8 cellular contexts compared by ENCODE assay signal in the genomic region with DNA sequence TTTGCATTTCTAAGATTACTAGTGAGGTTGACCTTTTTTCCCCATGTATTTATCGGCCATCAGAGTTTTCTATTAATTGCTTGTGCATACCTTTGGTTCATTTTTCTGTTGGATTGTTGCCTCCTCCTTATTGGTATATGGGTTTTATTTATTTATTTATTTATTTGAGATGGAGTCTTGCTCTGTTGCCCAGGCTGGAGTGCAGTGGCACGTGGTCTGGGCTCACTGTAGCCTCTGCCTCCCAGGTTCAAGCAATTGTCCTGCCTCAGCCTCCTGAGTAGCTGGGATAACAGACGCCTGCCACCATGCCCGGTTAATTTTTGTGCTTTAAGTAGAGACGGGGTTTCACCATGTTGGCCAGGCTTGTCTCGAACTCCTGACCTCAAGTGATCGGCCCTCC. TPM values are rescaled to one million over a fixed set of nuclear protein-coding genes. Genes with fewer than 3 reads are reported as not detected.
A peak's percentile ranks its signal among the peaks of the same experiment; 100 is the strongest.
DNase-seq lines count a peak whose midpoint lies in the region; ATAC-seq, FAIRE-seq and TF ChIP-seq lines count a peak whose summit lies in the region.
"Not testable (repeated sequence)": the region's sequence is repeated elsewhere in the genome, so short reads cannot be mapped to it uniquely, and the experiment has no call there.

No MANE protein-coding gene starts in this region.

- H3K4me3 ChIP-seq in A549; CD8-positive, alpha-beta memory T cell (ENCODE audit: low read length); Loucy (ENCODE audit: low read length, poor library complexity, severe bottlenecking); smooth muscle cell: not testable (repeated sequence)

- H3K9me2 ChIP-seq in Loucy (replicated peaks; ENCODE audit: low read depth, low read length): not testable (repeated sequence)

- CTCF ChIA-PET in A549 (lab: Yijun Ruan, JAX): interaction anchor here (1.0 kb wide), 1 partner anchor 16 kb away, joined by 3 read pairs; no protein-coding TSS in a partner anchor
- CTCF ChIA-PET in CD8-positive, alpha-beta memory T cell (lab: Charles Lee): not testable (repeated sequence)

- not testable (repeated sequence) for TF ChIP-seq CTCF in A549 (IDR thresholded peaks at IDR 0.05); Loucy (conservative IDR thresholded peaks at IDR 0.05; ENCODE audit: low read length); smooth muscle cell (IDR thresholded peaks at IDR 0.05; ENCODE audit: borderline replicate concordance, insufficient read depth, poor library complexity, severe bottlenecking)

- H3K4me3 Mint-ChIP-seq in CD8-positive, alpha-beta memory T cell: peak overlapping the region; percentile 10 to 72 (median 46)
- not testable (repeated sequence) for H3K4me3 Mint-ChIP-seq in activated CD4-positive, alpha-beta T cell treated with anti-CD3 and anti-CD28 coated beads, Interleukin-2, amount 10 ng/mL, durations not matched to agents 24 days and 14 days; memory B cell
- peak overlapping the region; percentile 53 for H3K4me3 Mint-ChIP-seq in activated T-helper 17 cell treated with anti-CD3 and anti-CD28 coated beads, Interleukin-2, amount 50 U/mL, for 72 hours
- peak overlapping the region; percentile 70 for H3K4me3 Mint-ChIP-seq in central memory CD8-positive, alpha-beta T cell

- peaks cover 87 to 96% (median 89%) of the 10 kb centered on the region in 3 donors for H3K4me1 Mint-ChIP-seq in CD8-positive, alpha-beta memory T cell
- H3K4me1 Mint-ChIP-seq in activated CD4-positive, alpha-beta T cell treated with anti-CD3 and anti-CD28 coated beads, Interleukin-2, amount 10 ng/mL, durations not matched to agents 24 days and 14 days: peaks cover 31% of the 10 kb centered on the region
- peaks cover 35% of the 10 kb centered on the region for H3K4me1 Mint-ChIP-seq in activated T-helper 17 cell treated with anti-CD3 and anti-CD28 coated beads, Interleukin-2, amount 50 U/mL, for 72 hours
- peaks cover 48% of the 10 kb centered on the region for H3K4me1 Mint-ChIP-seq in central memory CD8-positive, alpha-beta T cell
- peaks cover 38% of the 10 kb centered on the region for H3K4me1 Mint-ChIP-seq in memory B cell

- intact Hi-C loops in activated CD4-positive, alpha-beta T cell treated with anti-CD3 and anti-CD28 coated beads, Interleukin-2, amount 10 ng/mL, durations not matched to agents 24 days and 14 days (cut with micrococcal nuclease): loop anchor here (10.0 kb wide), 1 partner anchor 319 kb away; no protein-coding TSS in a partner anchor

- H3K27me3 Mint-ChIP-seq in CD8-positive, alpha-beta memory T cell; activated CD4-positive, alpha-beta T cell treated with anti-CD3 and anti-CD28 coated beads, Interleukin-2, amount 10 ng/mL, durations not matched to agents 24 days and 14 days; activated T-helper 17 cell treated with anti-CD3 and anti-CD28 coated beads, Interleukin-2, amount 50 U/mL, for 72 hours; central memory CD8-positive, alpha-beta T cell; memory B cell: not testable (repeated sequence)

- peaks cover 0 to 34% (median 11%) of the 10 kb centered on the region in 3 donors for H3K36me3 Mint-ChIP-seq in CD8-positive, alpha-beta memory T cell
- H3K36me3 Mint-ChIP-seq in activated CD4-positive, alpha-beta T cell treated with anti-CD3 and anti-CD28 coated beads, Interleukin-2, amount 10 ng/mL, durations not matched to agents 24 days and 14 days (ENCODE audit: low read depth): peaks cover 34% of the 10 kb centered on the region
- peaks cover 83% of the 10 kb centered on the region for H3K36me3 Mint-ChIP-seq in activated T-helper 17 cell treated with anti-CD3 and anti-CD28 coated beads, Interleukin-2, amount 50 U/mL, for 72 hours (ENCODE audit: low read depth)
- H3K36me3 Mint-ChIP-seq in central memory CD8-positive, alpha-beta T cell (ENCODE audit: insufficient read depth): peaks cover 19% of the 10 kb centered on the region
- H3K36me3 Mint-ChIP-seq in memory B cell: peaks cover 19% of the 10 kb centered on the region

- not testable (repeated sequence) for H3K9me3 ChIP-seq in A549; CD8-positive, alpha-beta memory T cell (ENCODE audit: low read length); Loucy (ENCODE audit: insufficient read depth, low read depth, low read length); smooth muscle cell (replicated peaks; ENCODE audit: low read depth)

- 86% methylated on average over 7 of the region's 7 CpGs for WGBS in A549 (ENCODE audit: missing lambda C conversion rate)
- 95% methylated on average over 7 of the region's 7 CpGs for WGBS in smooth muscle cell (ENCODE audit: low lambda C conversion rate)

- not testable (repeated sequence) for TF ChIP-seq RAD21 in A549 (conservative IDR thresholded peaks at IDR 0.05 in 1 of 2, IDR thresholded peaks at IDR 0.05 in 1 of 2)

- not testable (repeated sequence) for ATAC-seq in A549; activated T-helper 17 cell treated with anti-CD3 and anti-CD28 coated beads, Interleukin-2, amount 50 U/mL, for 72 hours (replicated peaks); central memory CD8-positive, alpha-beta T cell (replicated peaks; ENCODE audit: extremely low read depth, poor library complexity, severe bottlenecking); memory B cell (ENCODE audit: low read depth)

- not testable (repeated sequence) for FAIRE-seq in A549 (lab: Jason Lieb, UNC)

- H3K27me3 ChIP-seq in CD8-positive, alpha-beta memory T cell (ENCODE audit: insufficient read depth, low read length, poor library complexity, severe bottlenecking); Loucy (ENCODE audit: insufficient read depth, low read length, poor library complexity, severe bottlenecking); smooth muscle cell (ENCODE audit: low read depth): not testable (repeated sequence)

- H3K27ac ChIP-seq in A549 (peak overlapping the region in 1 of 2 experiments; percentile 61; a peak in 2 of 6 replicates), smooth muscle cell (ENCODE audit: low read depth) (peak overlapping the region; percentile 98)
- H3K27ac ChIP-seq in CD8-positive, alpha-beta memory T cell (ENCODE audit: low read depth, low read length): not testable (repeated sequence)

- H3K36me3 ChIP-seq in CD8-positive, alpha-beta memory T cell (ENCODE audit: insufficient read depth, low read length); Loucy (ENCODE audit: insufficient read depth, low read length); smooth muscle cell (ENCODE audit: low read depth): not testable (repeated sequence)

- peak overlapping the region; percentile 97 for H3K4me2 ChIP-seq in A549
- peak overlapping the region; percentile 95 for H3K4me2 ChIP-seq in Loucy (ENCODE audit: low read depth, low read length, poor library complexity, severe bottlenecking)
- H3K4me2 ChIP-seq in smooth muscle cell: peak overlapping the region; percentile 84

- H4K20me1 ChIP-seq in Loucy (ENCODE audit: insufficient read depth, low read length, poor library complexity, severe bottlenecking): peaks cover 64% of the 10 kb centered on the region
- H4K20me1 ChIP-seq in smooth muscle cell (ENCODE audit: low read depth): peaks cover 100% of the 10 kb centered on the region

- POLR2A ChIA-PET in A549 (lab: Yijun Ruan, JAX); CD8-positive, alpha-beta memory T cell (lab: Charles Lee): not testable (repeated sequence)

- H3K4me1 ChIP-seq in A549 (peaks cover 67% of the 10 kb centered on the region), Loucy (ENCODE audit: insufficient read depth, low read length, poor library complexity, severe bottlenecking) (peaks cover 19% of the 10 kb centered on the region), smooth muscle cell (ENCODE audit: low read depth) (peaks cover 37% of the 10 kb centered on the region)
- peaks cover 37% of the 10 kb centered on the region for H3K4me1 ChIP-seq in CD8-positive, alpha-beta memory T cell (ENCODE audit: insufficient read depth, low read length)

- not testable (repeated sequence) for H3K9me3 Mint-ChIP-seq in CD8-positive, alpha-beta memory T cell; activated CD4-positive, alpha-beta T cell treated with anti-CD3 and anti-CD28 coated beads, Interleukin-2, amount 10 ng/mL, durations not matched to agents 24 days and 14 days; activated T-helper 17 cell treated with anti-CD3 and anti-CD28 coated beads, Interleukin-2, amount 50 U/mL, for 72 hours; central memory CD8-positive, alpha-beta T cell; memory B cell

- peak overlapping the region in 6 of 8 donors; percentile 18 to 89 (median 42) for H3K27ac Mint-ChIP-seq in CD8-positive, alpha-beta memory T cell
- peak overlapping the region; percentile 55 for H3K27ac Mint-ChIP-seq in activated CD4-positive, alpha-beta T cell treated with anti-CD3 and anti-CD28 coated beads, Interleukin-2, amount 10 ng/mL, durations not matched to agents 24 days and 14 days
- peak overlapping the region; percentile 18 for H3K27ac Mint-ChIP-seq in activated T-helper 17 cell treated with anti-CD3 and anti-CD28 coated beads, Interleukin-2, amount 50 U/mL, for 72 hours
- H3K27ac Mint-ChIP-seq in central memory CD8-positive, alpha-beta T cell (ENCODE audit: low read depth): not testable (repeated sequence)
- H3K27ac Mint-ChIP-seq in memory B cell: peak overlapping the region; percentile 31

- H3F3A ChIP-seq in Loucy (ENCODE audit: low read depth); smooth muscle cell (ENCODE audit: low read depth): not testable (repeated sequence)

- TF ChIP-seq POLR2A in A549 (IDR thresholded peaks at IDR 0.05; ENCODE audit: low read length): not testable (repeated sequence)

- H3K79me2 ChIP-seq in Loucy (ENCODE audit: insufficient read depth, low read length): peaks cover 99% of the 10 kb centered on the region
- peaks cover 100% of the 10 kb centered on the region for H3K79me2 ChIP-seq in smooth muscle cell (ENCODE audit: low read depth)

- H3K9ac ChIP-seq in Loucy (ENCODE audit: low read depth, low read length, poor library complexity, severe bottlenecking); smooth muscle cell (ENCODE audit: low read depth): not testable (repeated sequence)

- not testable (repeated sequence) for TF ChIP-seq EP300 in A549 (IDR thresholded peaks at IDR 0.05)

- DNase-seq in A549 (ENCODE audit: low read depth in 1 of 2, low spot score in 1 of 2); CD8-positive, alpha-beta memory T cell; activated CD4-positive, alpha-beta T cell treated with anti-CD3 and anti-CD28 coated beads, Interleukin-2, amount 10 ng/mL, durations not matched to agents 24 days and 14 days; central memory CD8-positive, alpha-beta T cell (ENCODE audit: low spot score in 2 of 2); memory B cell (ENCODE audit: low spot score in 2 of 2); smooth muscle cell (lab: John Stamatoyannopoulos, UW; ENCODE audit: unreplicated experiment): not testable (repeated sequence)

- not testable (repeated sequence) for H2AFZ ChIP-seq in Loucy (ENCODE audit: low read length); smooth muscle cell (ENCODE audit: low read depth)

RNA-seq across cellular contexts. Expression of a gene that starts 6.2 kb away (rescaled TPM):
- 29.1 and 30.1 TPM in 2 replicates for polyA plus RNA-seq in A549 (2011; rRNA removed)
- 7.8 and 7.9 TPM in 2 replicates for polyA plus RNA-seq in A549 (2012; cell fraction: cytosol; rRNA removed)
- polyA plus RNA-seq in A549 (2012; cell fraction: nucleus; rRNA removed): 7.9 and 9.4 TPM in 2 replicates
- 18.0 to 21.3 TPM (median 18.1 TPM) in 3 replicates for polyA plus RNA-seq in A549 (2017; fragmentation: RNase III; extraction: RNeasy Plus Mini Kit Qiagen cat#74134 plus additional on column Dnase treatment)
- polyA minus RNA-seq in A549 (2011; rRNA and poly(A)+ RNA removed): 59.7 and 60.2 TPM in 2 replicates
- 10 to 100 TPM; 35.5 to 36.6 TPM for total RNA-seq in CD8-positive, alpha-beta memory T cell
- 36.7 TPM for polyA plus RNA-seq in CD8-positive, alpha-beta memory T cell
- 38.8 and 49.9 TPM in 2 replicates for total RNA-seq in activated CD4-positive, alpha-beta T cell treated with anti-CD3 and anti-CD28 coated beads, Interleukin-2, amount 10 ng/mL, durations not matched to agents 24 days and 14 days
- 10 to 100 TPM; 41.0 to 42.9 TPM for total RNA-seq in activated T-helper 17 cell treated with anti-CD3 and anti-CD28 coated beads, Interleukin-2, amount 50 U/mL, for 72 hours
- total RNA-seq in smooth muscle cell: 52.9 and 128 TPM in 2 replicates
- 17.1 and 31.5 TPM in 2 replicates for polyA plus RNA-seq in smooth muscle cell
